In genomic region chr7:127838816-127839415, GRCh38 we compare ENCODE assay signal across 1 cellular context.
A peak's percentile ranks its signal among the peaks of the same experiment; 100 is the strongest.
TF ChIP-seq lines count a peak whose summit lies in the region.

No MANE protein-coding gene starts in this region.

TF ChIP-seq in K562, 482 proteins besides CTCF, POLR2A, EP300 and RAD21 (continued from another document and continues in another):
- TF ChIP-seq ZBTB11 (CRISPR knock-in tag; IDR thresholded peaks at IDR 0.05) (peak in 1 of 3 experiments; percentile 54; a peak in 1 of 6 replicates), MITF (IDR thresholded peaks at IDR 0.05) (no peak), U2AF2 (optimal IDR thresholded peaks at IDR 0.05; ENCODE audit: low read depth, low read length) (no peak), HMBOX1 (IDR thresholded peaks at IDR 0.05) (peak; percentile 88), HDAC8 (tag; IDR thresholded peaks at IDR 0.05) (no peak), XRCC5 (IDR thresholded peaks at IDR 0.05; ENCODE audit: low read depth, low read length) (no peak), SIN3B (IDR thresholded peaks at IDR 0.05; ENCODE audit: low read depth) (no peak), FOXP1 (CRISPR knock-in tag; IDR thresholded peaks at IDR 0.05) (no peak), ZNF644 (tag; IDR thresholded peaks at IDR 0.05; ENCODE audit: low read depth) (peak; percentile 37; the same call in 1 of the 2 replicates), ZNF324 (CRISPR knock-in tag; IDR thresholded peaks at IDR 0.05) (no peak), ZNF431 (CRISPR knock-in tag; IDR thresholded peaks at IDR 0.05) (no peak), HCFC1 (IDR thresholded peaks at IDR 0.05; ENCODE audit: low read depth, low read length) (no peak), ZBTB26 (CRISPR knock-in tag; IDR thresholded peaks at IDR 0.05) (no peak), SMAD3 (CRISPR knock-in tag; conservative IDR thresholded peaks at IDR 0.05) (no peak), ZNF232 (CRISPR knock-in tag; IDR thresholded peaks at IDR 0.05) (no peak), PKNOX1 (IDR thresholded peaks at IDR 0.05) (no peak; the same call in 1 of the 2 replicates), PCBP1 (IDR thresholded peaks at IDR 0.05; ENCODE audit: low read depth, low read length, poor library complexity, severe bottlenecking) (no peak), PRDM10 (IDR thresholded peaks at IDR 0.05; ENCODE audit: partially characterized antibody) (peak; percentile 47), ZNF583 (CRISPR knock-in tag; IDR thresholded peaks at IDR 0.05) (0 out of 2 replicates have a peak, but pooled peaks have one; percentile 46), CBX2 (IDR thresholded peaks at IDR 0.05; ENCODE audit: insufficient read depth, low read length, poor library complexity, severe bottlenecking) (no peak), ZFX (CRISPR knock-in tag; IDR thresholded peaks at IDR 0.05) (no peak), SMARCC2 (IDR thresholded peaks at IDR 0.05; ENCODE audit: low read depth) (peak; percentile 61; the same call in 1 of the 2 replicates), STAT6 (CRISPR knock-in tag; IDR thresholded peaks at IDR 0.05) (peak; percentile 93; the same call in 1 of the 2 replicates), ZBTB9 (CRISPR knock-in tag; IDR thresholded peaks at IDR 0.05) (no peak), ZZZ3 (IDR thresholded peaks at IDR 0.05) (no peak), MLX (CRISPR knock-in tag; conservative IDR thresholded peaks at IDR 0.05) (no peak), GTF3C2 (IDR thresholded peaks at IDR 0.05; ENCODE audit: borderline replicate concordance, extremely low read depth, insufficient read length) (no peak), TAF15 (IDR thresholded peaks at IDR 0.05; ENCODE audit: low read depth, low read length) (no peak), KLF1 (tag; IDR thresholded peaks at IDR 0.05) (no peak), ZBTB1 (CRISPR knock-in tag; IDR thresholded peaks at IDR 0.05; ENCODE audit: borderline replicate concordance, low read depth) (no peak), SMARCA5 (IDR thresholded peaks at IDR 0.05) (no peak; the same call in 1 of the 2 replicates), RFX1 (IDR thresholded peaks at IDR 0.05) (peak; percentile 36), ZNF398 (CRISPR knock-in tag; IDR thresholded peaks at IDR 0.05) (no peak), LARP7 (IDR thresholded peaks at IDR 0.05) (no peak), NRF1 (conservative IDR thresholded peaks at IDR 0.05 in 1 of 2, IDR thresholded peaks at IDR 0.05 in 1 of 2) (no peak), GABPB2 (CRISPR knock-in tag; conservative IDR thresholded peaks at IDR 0.05) (no peak), RBM39 (optimal IDR thresholded peaks at IDR 0.05; ENCODE audit: low read depth, low read length) (no peak)
